1 cellular context compared by ENCODE assay signal in the genomic region with DNA sequence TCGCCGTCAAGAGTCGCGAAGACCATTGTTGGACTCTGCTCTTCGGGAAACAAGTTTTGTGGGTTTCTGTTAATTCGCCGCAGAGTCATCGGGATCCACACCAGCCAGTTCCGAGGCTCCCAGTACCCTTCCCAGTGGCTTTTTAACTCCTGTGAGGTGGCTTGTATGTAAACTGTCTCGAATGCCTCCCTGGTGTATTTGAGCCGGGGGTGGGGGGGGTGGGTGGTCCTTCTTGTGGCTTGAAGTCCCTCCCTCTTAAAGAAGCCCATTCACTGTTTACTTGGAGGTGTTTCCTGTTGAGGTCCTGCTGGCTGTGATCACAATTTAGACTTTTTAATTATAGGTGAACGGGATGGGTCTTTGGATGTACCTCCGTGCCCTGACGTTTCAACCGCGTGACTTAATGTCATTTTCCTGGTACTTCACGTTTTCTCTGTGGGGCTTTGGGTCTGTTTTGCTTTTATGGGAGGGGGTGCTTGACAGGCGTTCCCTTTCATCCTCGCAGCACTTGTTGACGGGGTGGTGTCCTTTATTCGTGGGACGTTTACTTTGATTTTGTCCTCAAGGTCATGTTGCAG.
TF ChIP-seq lines count a peak whose summit lies in the region.

No MANE protein-coding gene starts in this region.

TF ChIP-seq in SK-N-SH, 30 proteins besides CTCF, POLR2A, EP300 and RAD21 (continued from another document):
- TF ChIP-seq TAF1 (IDR thresholded peaks at IDR 0.05; ENCODE audit: borderline replicate concordance, low read depth, low read length) (no peak), PBX3 (IDR thresholded peaks at IDR 0.05) (no peak), FOXJ3 (CRISPR knock-in tag; IDR thresholded peaks at IDR 0.05) (no peak), TCF12 (IDR thresholded peaks at IDR 0.05) (no peak)
